ENCODE assay signal across 1 cellular context in genomic region chr13:36858285-36858684, GRCh38.
TF ChIP-seq lines count a peak whose summit lies in the region.

No MANE protein-coding gene starts in this region.

TF ChIP-seq in H1, 55 proteins besides CTCF, POLR2A, EP300 and RAD21 (continued from another document):
- TF ChIP-seq MAX (IDR thresholded peaks at IDR 0.05) (no peak), SP4 (IDR thresholded peaks at IDR 0.05; ENCODE audit: low read length) (no peak), KDM4A (IDR thresholded peaks at IDR 0.05; ENCODE audit: low read depth, low read length, severe bottlenecking) (no peak), SIN3A (conservative IDR thresholded peaks at IDR 0.05 in 1 of 2, IDR thresholded peaks at IDR 0.05 in 1 of 2; ENCODE audit: low read depth in 1 of 2, low read length in 2 of 2) (no peak), RXRA (IDR thresholded peaks at IDR 0.05; ENCODE audit: insufficient read depth, low read depth, low read length) (no peak), YY1 (IDR thresholded peaks at IDR 0.05; ENCODE audit: low read depth, low read length) (no peak), NRF1 (IDR thresholded peaks at IDR 0.05; ENCODE audit: low read depth, low read length) (no peak), EZH2 (IDR thresholded peaks at IDR 0.05; ENCODE audit: low read depth, low read length, severe bottlenecking) (no peak), BRCA1 (IDR thresholded peaks at IDR 0.05; ENCODE audit: low read depth, low read length) (no peak), CBX8 (IDR thresholded peaks at IDR 0.05; ENCODE audit: borderline replicate concordance, low read depth, low read length) (no peak), HDAC2 (IDR thresholded peaks at IDR 0.05; ENCODE audit: borderline replicate concordance in 1 of 2, low read depth in 2 of 2, low read length in 2 of 2) (no peak)
